3 cellular contexts compared by ENCODE assay signal in the genomic region with DNA sequence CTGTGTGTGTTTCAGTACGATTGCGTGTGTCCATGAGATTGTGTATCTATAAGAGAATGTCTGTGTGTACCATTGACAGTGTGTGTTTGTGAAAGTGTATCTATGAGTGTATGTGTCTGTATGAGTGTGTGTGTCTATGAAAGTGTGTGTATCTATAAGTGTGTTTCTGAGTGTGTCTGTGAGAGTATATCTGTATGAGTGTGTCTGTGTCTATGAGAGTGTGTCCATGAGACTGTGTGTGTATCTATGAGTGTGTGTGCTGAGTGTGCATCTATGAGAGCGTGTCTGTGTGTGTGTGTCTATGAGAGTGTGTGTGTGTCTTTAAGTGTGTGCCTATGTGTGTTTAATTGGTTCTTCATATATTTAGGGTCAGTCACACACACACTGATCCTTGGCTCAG.
TF ChIP-seq lines count a peak whose summit lies in the region.

No MANE protein-coding gene starts in this region.

TF ChIP-seq in GM12891, 5 proteins besides CTCF, POLR2A, EP300 and RAD21:
- TF ChIP-seq POLR2AphosphoS5 (IDR thresholded peaks at IDR 0.05; ENCODE audit: low read depth, low read length), result no peak
- TF ChIP-seq SPI1 (IDR thresholded peaks at IDR 0.05; ENCODE audit: low read depth, low read length), result no peak
- TF ChIP-seq POU2F2 (IDR thresholded peaks at IDR 0.05; ENCODE audit: low read depth, low read length), result no peak
- TF ChIP-seq TAF1 (IDR thresholded peaks at IDR 0.05; ENCODE audit: low read depth, low read length), result no peak

TF ChIP-seq in H1, 55 proteins besides CTCF, POLR2A, EP300 and RAD21:
- TF ChIP-seq RXRA (IDR thresholded peaks at IDR 0.05; ENCODE audit: insufficient read depth, low read depth, low read length), result no peak
- no peak for TF ChIP-seq CTBP2 (IDR thresholded peaks at IDR 0.05; ENCODE audit: borderline replicate concordance, insufficient read depth, insufficient read length, low read length)
- TF ChIP-seq BRCA1 (IDR thresholded peaks at IDR 0.05; ENCODE audit: low read depth, low read length), result no peak
- TF ChIP-seq E2F6 (IDR thresholded peaks at IDR 0.05), result no peak
- no peak for TF ChIP-seq SIN3A (conservative IDR thresholded peaks at IDR 0.05 in 1 of 2, IDR thresholded peaks at IDR 0.05 in 1 of 2; ENCODE audit: low read depth in 1 of 2, low read length in 2 of 2)
- no peak for TF ChIP-seq HDAC2 (IDR thresholded peaks at IDR 0.05; ENCODE audit: borderline replicate concordance in 1 of 2, low read depth in 2 of 2, low read length in 2 of 2)
- TF ChIP-seq PHF8 (conservative IDR thresholded peaks at IDR 0.05; ENCODE audit: low read depth, low read length), result no peak
- TF ChIP-seq TBP (IDR thresholded peaks at IDR 0.05; ENCODE audit: low read depth, low read length), result no peak

TF ChIP-seq in HepG2, 621 proteins besides CTCF, POLR2A, EP300 and RAD21:
- no peak for TF ChIP-seq ZBTB10 (CRISPR knock-in tag; IDR thresholded peaks at IDR 0.05; ENCODE audit: borderline replicate concordance)
- no peak for TF ChIP-seq NR2F2 (IDR thresholded peaks at IDR 0.05; ENCODE audit: borderline replicate concordance, low read depth)
- TF ChIP-seq ZNF10 (CRISPR knock-in tag; IDR thresholded peaks at IDR 0.05; ENCODE audit: borderline replicate concordance, low read depth), result no peak
- no peak for TF ChIP-seq JARID2 (CRISPR knock-in tag; IDR thresholded peaks at IDR 0.05; ENCODE audit: insufficient replicate concordance)
- no peak for TF ChIP-seq FOXP1 (IDR thresholded peaks at IDR 0.05)
- TF ChIP-seq FOXP1 (CRISPR knock-in tag; IDR thresholded peaks at IDR 0.05), result no peak
- TF ChIP-seq ZSCAN29 (CRISPR knock-in tag; conservative IDR thresholded peaks at IDR 0.05), result no peak
- no peak for TF ChIP-seq ZNF737 (CRISPR knock-in tag; IDR thresholded peaks at IDR 0.05; ENCODE audit: borderline replicate concordance)
- no peak for TF ChIP-seq SMARCE1 (IDR thresholded peaks at IDR 0.05; ENCODE audit: borderline replicate concordance)
- no peak for TF ChIP-seq ZFY (CRISPR knock-in tag; IDR thresholded peaks at IDR 0.05)
- no peak for TF ChIP-seq HCFC1 (IDR thresholded peaks at IDR 0.05; ENCODE audit: low read depth, low read length)
- TF ChIP-seq, protein P1, sequence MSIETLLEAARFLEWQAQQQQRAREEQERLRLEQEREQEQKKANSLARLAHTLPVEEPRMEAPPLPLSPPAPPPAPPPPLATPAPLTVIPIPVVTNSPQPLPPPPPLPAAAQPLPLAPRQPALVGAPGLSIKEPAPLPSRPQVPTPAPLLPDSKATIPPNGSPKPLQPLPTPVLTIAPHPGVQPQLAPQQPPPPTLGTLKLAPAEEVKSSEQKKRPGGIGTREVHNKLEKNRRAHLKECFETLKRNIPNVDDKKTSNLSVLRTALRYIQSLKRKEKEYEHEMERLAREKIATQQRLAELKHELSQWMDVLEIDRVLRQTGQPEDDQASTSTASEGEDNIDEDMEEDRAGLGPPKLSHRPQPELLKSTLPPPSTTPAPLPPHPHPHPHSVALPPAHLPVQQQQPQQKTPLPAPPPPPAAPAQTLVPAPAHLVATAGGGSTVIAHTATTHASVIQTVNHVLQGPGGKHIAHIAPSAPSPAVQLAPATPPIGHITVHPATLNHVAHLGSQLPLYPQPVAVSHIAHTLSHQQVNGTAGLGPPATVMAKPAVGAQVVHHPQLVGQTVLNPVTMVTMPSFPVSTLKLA (IDR thresholded peaks at IDR 0.05), result no peak
- TF ChIP-seq BRCA1 (CRISPR knock-in tag; IDR thresholded peaks at IDR 0.05), result no peak
- TF ChIP-seq YY1 (IDR thresholded peaks at IDR 0.05; ENCODE audit: insufficient read depth, insufficient replicate concordance, low read depth, low read length), result no peak
- TF ChIP-seq PAX8 (CRISPR knock-in tag; IDR thresholded peaks at IDR 0.05; ENCODE audit: borderline replicate concordance), result no peak
- no peak for TF ChIP-seq SNAI1 (CRISPR knock-in tag; IDR thresholded peaks at IDR 0.05; ENCODE audit: borderline replicate concordance)
- TF ChIP-seq, protein P2, sequence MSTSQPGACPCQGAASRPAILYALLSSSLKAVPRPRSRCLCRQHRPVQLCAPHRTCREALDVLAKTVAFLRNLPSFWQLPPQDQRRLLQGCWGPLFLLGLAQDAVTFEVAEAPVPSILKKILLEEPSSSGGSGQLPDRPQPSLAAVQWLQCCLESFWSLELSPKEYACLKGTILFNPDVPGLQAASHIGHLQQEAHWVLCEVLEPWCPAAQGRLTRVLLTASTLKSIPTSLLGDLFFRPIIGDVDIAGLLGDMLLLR (CRISPR knock-in tag; IDR thresholded peaks at IDR 0.05), result no peak
- no peak for TF ChIP-seq PATZ1 (CRISPR knock-in tag; IDR thresholded peaks at IDR 0.05)
- no peak for TF ChIP-seq MEF2D (CRISPR knock-in tag; IDR thresholded peaks at IDR 0.05)
- no peak for TF ChIP-seq RARG (CRISPR knock-in tag; IDR thresholded peaks at IDR 0.05; ENCODE audit: low read depth)
- no peak for TF ChIP-seq ONECUT2 (CRISPR knock-in tag; IDR thresholded peaks at IDR 0.05)
TF ChIP-seq in HepG2: peak in this region for 0.
